Comparison of ENCODE assay signal across 9 cellular contexts in genomic region chr5:117010574-117010973, GRCh38.
"Had no signal": no experiment of that assay in that cellular context is flagged by ENCODE, and none has a peak within 500 bp of the region (broad histone marks: within the 10 kb centered on the region; RNA-seq: fewer than 3 reads in every experiment).

No MANE protein-coding gene starts in this region.

- H3K4me3 ChIP-seq: GM23248, GM23338, HAP-1 had no signal

- H3K36me3 ChIP-seq: HAP-1 had no signal

- H3K9me3 ChIP-seq: HAP-1 had no signal

- DNase-seq: GM23248, GOT3, H7, H9, HCEC 1CT, HFFc6 had no signal

- ATAC-seq: GM23338, HCT116 had no signal

- H3K27ac ChIP-seq: GM23248 had no signal

- H3K4me1 ChIP-seq: HAP-1 had no signal
